In genomic region chr20:64063389-64064144, GRCh38 we compare ENCODE assay signal across 8 cellular contexts. TPM values are rescaled to one million over a fixed set of nuclear protein-coding genes. Genes with fewer than 3 reads are reported as not detected.
DNase-seq lines count a peak whose midpoint lies in the region; ATAC-seq and TF ChIP-seq lines count a peak whose summit lies in the region.

No MANE protein-coding gene starts in this region.

- peak; percentile 30 for ATAC-seq in activated T-helper 17 cell treated with anti-CD3 and anti-CD28 coated beads, Interleukin-2, amount 50 U/mL, for 72 hours (replicated peaks)

- in situ Hi-C loops in HAP-1 (cut with MboI; ENCODE audit: low sequenced_read_pairs), result no loop called here

- H3K4me1 ChIP-seq in ACC112 (ENCODE audit: control insufficient read depth, insufficient read depth, low read length, unreplicated experiment), result peaks cover 36% of the 10 kb centered on the region
- peaks cover 9% of the 10 kb centered on the region for H3K4me1 ChIP-seq in HAP-1
- peaks cover 0 to 33% of the 10 kb centered on the region in 2 donors for H3K4me1 ChIP-seq in right atrium auricular region

- H3K4me1 Mint-ChIP-seq in activated T-helper 17 cell treated with anti-CD3 and anti-CD28 coated beads, Interleukin-2, amount 50 U/mL, for 72 hours, result peaks cover 32% of the 10 kb centered on the region

- no peak for TF ChIP-seq CTCF in right atrium auricular region (IDR thresholded peaks at IDR 0.05)

- peak in 1 of 2 experiments; percentile 67 for DNase-seq in HAP-1 (ENCODE audit: low spot score in 2 of 2)
- no peak for DNase-seq in right atrium auricular region (ENCODE audit: low spot score)
- no peak for DNase-seq in pons (ENCODE audit: low spot score)
- no peak for DNase-seq in KG1 (lab: John Stamatoyannopoulos, UW)
- DNase-seq in NCI-H226, result no peak

- H2AFZ ChIP-seq in ACC112 (ENCODE audit: low read length, unreplicated experiment), result peak overlapping the region; percentile 59

- H3K27me3 Mint-ChIP-seq in activated T-helper 17 cell treated with anti-CD3 and anti-CD28 coated beads, Interleukin-2, amount 50 U/mL, for 72 hours, result no peaks in the 10 kb centered on the region

- peak overlapping the region; percentile 57 for H3K27ac ChIP-seq in ACC112 (ENCODE audit: low read depth, low read length)
- H3K27ac ChIP-seq in right atrium auricular region, result peak overlapping the region; percentile 57 to 76
- peak overlapping the region; percentile 14 to 93 (median 84) for H3K27ac ChIP-seq in skin epidermis

- peak overlapping the region; percentile 89 for H3K27ac Mint-ChIP-seq in activated T-helper 17 cell treated with anti-CD3 and anti-CD28 coated beads, Interleukin-2, amount 50 U/mL, for 72 hours

- no peaks in the 10 kb centered on the region for H3K27me3 ChIP-seq in ACC112 (ENCODE audit: insufficient read depth, low read length)
- H3K27me3 ChIP-seq in HAP-1 (ENCODE audit: low read depth), result no peaks in the 10 kb centered on the region
- no peaks in the 10 kb centered on the region for H3K27me3 ChIP-seq in right atrium auricular region

- H3K9me3 Mint-ChIP-seq in activated T-helper 17 cell treated with anti-CD3 and anti-CD28 coated beads, Interleukin-2, amount 50 U/mL, for 72 hours, result no peaks in the 10 kb centered on the region

- H3K36me3 Mint-ChIP-seq in activated T-helper 17 cell treated with anti-CD3 and anti-CD28 coated beads, Interleukin-2, amount 50 U/mL, for 72 hours (ENCODE audit: low read depth), result peaks cover 5% of the 10 kb centered on the region

- H3K4me3 ChIP-seq in ACC112 (ENCODE audit: low read depth, low read length) (peak overlapping the region; percentile 84), HAP-1 (peak overlapping the region; percentile 76), right atrium auricular region (peak overlapping the region; percentile 79 to 97), skin epidermis (peak overlapping the region; percentile 61 to 96 (median 89))

- peak overlapping the region; percentile 89 for H3K4me3 Mint-ChIP-seq in activated T-helper 17 cell treated with anti-CD3 and anti-CD28 coated beads, Interleukin-2, amount 50 U/mL, for 72 hours

- H3K36me3 ChIP-seq in ACC112 (ENCODE audit: insufficient read depth, low read length), result no peaks in the 10 kb centered on the region
- H3K36me3 ChIP-seq in HAP-1 (replicated peaks), result no peaks in the 10 kb centered on the region
- no peaks in the 10 kb centered on the region for H3K36me3 ChIP-seq in right atrium auricular region

- no peaks in the 10 kb centered on the region for H3K9me3 ChIP-seq in HAP-1
- no peaks in the 10 kb centered on the region for H3K9me3 ChIP-seq in right atrium auricular region

- peaks cover 6% of the 10 kb centered on the region for H3K79me2 ChIP-seq in ACC112 (ENCODE audit: control insufficient read depth, insufficient read depth, low read length, unreplicated experiment)

RNA-seq across cellular contexts. Expression of gene TCEA2, which starts 0.6 kb away (rescaled TPM):
- total RNA-seq in activated T-helper 17 cell treated with anti-CD3 and anti-CD28 coated beads, Interleukin-2, amount 50 U/mL, for 72 hours, result 10 to 100 TPM; 52.0 to 79.9 TPM
- total RNA-seq in right atrium auricular region, result 10 to 100 TPM; 17.8 to 25.5 TPM

RNA-seq across cellular contexts. Expression of gene SOX18, which starts 14.1 kb away (rescaled TPM):
- under 1 TPM; 0.13 to 0.22 TPM for total RNA-seq in activated T-helper 17 cell treated with anti-CD3 and anti-CD28 coated beads, Interleukin-2, amount 50 U/mL, for 72 hours
- total RNA-seq in right atrium auricular region, result 10 to 100 TPM; 15.1 to 17.2 TPM

RNA-seq across cellular contexts. Expression of gene RGS19, which starts 15.8 kb away (rescaled TPM):
- total RNA-seq in activated T-helper 17 cell treated with anti-CD3 and anti-CD28 coated beads, Interleukin-2, amount 50 U/mL, for 72 hours, result 10 to 100 TPM; 38.6 to 49.4 TPM
- total RNA-seq in right atrium auricular region, result 10 to 100 TPM in 1 of 2 donors, 1 to 10 TPM in 1; 7.8 to 14.1 TPM

RNA-seq across cellular contexts. Expression of gene OPRL1, which starts 16.3 kb away (rescaled TPM):
- total RNA-seq in activated T-helper 17 cell treated with anti-CD3 and anti-CD28 coated beads, Interleukin-2, amount 50 U/mL, for 72 hours, result under 1 TPM; 0.48 to 0.56 TPM
- total RNA-seq in right atrium auricular region, result 1 to 10 TPM in 1 of 2 donors, under 1 TPM in 1; 0.75 to 1.4 TPM

RNA-seq across cellular contexts. Expression of gene LKAAEAR1, which starts 20.6 kb away (rescaled TPM):
- total RNA-seq in activated T-helper 17 cell treated with anti-CD3 and anti-CD28 coated beads, Interleukin-2, amount 50 U/mL, for 72 hours, result under 1 TPM in 1 of 2 donors, not detected in 1; 0.71 TPM
- total RNA-seq in right atrium auricular region, result not detected

Comparison
In these comparisons a context has a peak if more than half of its experiments do, and no peak if none do; other contexts are left out.
1. RNA of gene SOX18, which starts 14.1 kb away (total RNA-seq): 15.1 to 17.2 TPM in right atrium auricular region; 0.13 to 0.22 TPM in activated T-helper 17 cell treated with anti-CD3 and anti-CD28 coated beads, Interleukin-2, amount 50 U/mL, for 72 hours; every median in the first group is over 10 times any median in the second.
2. Peak in every context shown above with its lines, with median percentiles within 50 percentile points of each other: H3K27ac ChIP-seq and H3K4me3 ChIP-seq.